1 cellular context compared by ENCODE assay signal in genomic region chr1:36088577-36089392, GRCh38.
TF ChIP-seq lines count a peak whose summit lies in the region.

ADPRS (plus strand) TSS chr1:36088892; CDS start chr1:36088905, 13 bp downstream.

TF ChIP-seq in SK-N-SH, 30 proteins besides CTCF, POLR2A, EP300 and RAD21 (continued from another document):
- TF ChIP-seq NFIC (IDR thresholded peaks at IDR 0.05; ENCODE audit: borderline replicate concordance), result no peak; the same call in 1 of the 2 replicates
- peak; percentile 97; the same call in 1 of the 2 replicates for TF ChIP-seq TAF1 (IDR thresholded peaks at IDR 0.05; ENCODE audit: borderline replicate concordance, low read depth, low read length)
- TF ChIP-seq USF1 (IDR thresholded peaks at IDR 0.05; ENCODE audit: borderline replicate concordance, low read depth), result no peak; the same call in 1 of the 2 replicates
- peak; percentile 95 for TF ChIP-seq POLR2AphosphoS5 (IDR thresholded peaks at IDR 0.05; ENCODE audit: low read depth, low read length)
- TF ChIP-seq JUND (IDR thresholded peaks at IDR 0.05), result no peak
- peak; percentile 43; the same call in 1 of the 2 replicates for TF ChIP-seq RCOR1 (IDR thresholded peaks at IDR 0.05; ENCODE audit: low read length)
- peak; percentile 90 for TF ChIP-seq YY1 (IDR thresholded peaks at IDR 0.05; ENCODE audit: low read depth)
- TF ChIP-seq USF2 (IDR thresholded peaks at IDR 0.05; ENCODE audit: borderline replicate concordance, low read depth, low read length), result no peak
- peak; percentile 94; the same call in 1 of the 2 replicates for TF ChIP-seq SIN3A (IDR thresholded peaks at IDR 0.05; ENCODE audit: borderline replicate concordance, low read depth, low read length)
- TF ChIP-seq GATA2 (CRISPR knock-in tag; IDR thresholded peaks at IDR 0.05), result no peak
- TF ChIP-seq RXRA (IDR thresholded peaks at IDR 0.05; ENCODE audit: borderline replicate concordance, low read depth), result no peak
